Comparison of ENCODE assay signal across 8 cellular contexts in the genomic region with DNA sequence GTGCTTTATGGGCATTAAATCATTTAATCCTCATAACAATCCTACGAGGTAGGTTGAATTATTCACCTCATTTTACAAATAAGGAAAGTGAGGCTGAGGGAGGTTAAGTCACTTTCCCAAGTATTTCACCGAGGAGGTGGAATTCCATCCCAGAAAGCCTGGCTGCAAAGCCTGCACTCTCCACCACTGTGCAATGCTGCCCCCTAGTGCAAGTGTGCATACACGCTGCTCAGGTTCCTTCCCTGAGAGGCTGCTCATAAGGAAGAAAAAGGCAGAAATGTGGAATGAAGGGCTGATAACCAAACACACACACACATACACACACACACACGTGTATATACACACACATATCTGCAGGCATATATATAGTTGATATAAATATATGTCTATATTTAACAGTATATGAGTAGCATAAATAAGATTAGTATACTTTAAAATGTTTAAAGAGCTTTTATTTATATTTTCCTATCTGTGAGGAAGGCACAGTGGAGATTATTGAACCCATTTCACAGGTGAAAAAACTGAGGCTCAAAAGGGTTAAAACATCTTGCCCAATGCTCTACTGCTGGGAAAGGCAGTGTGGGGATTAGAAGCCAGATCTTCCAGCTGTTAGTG.
DNase-seq lines count a peak whose midpoint lies in the region; ATAC-seq and TF ChIP-seq lines count a peak whose summit lies in the region.

No MANE protein-coding gene starts in this region.

- WGBS in sigmoid colon, 2 donors: 2 to 4% methylated on average over 4 of the region's 4 CpGs

- H3K9me3 Mint-ChIP-seq in activated naive CD8-positive, alpha-beta T cell treated with anti-CD3 and anti-CD28 coated beads, Interleukin-2, amount 10 ng/mL, durations not matched to agents 7 days and 5 days: no peaks in the 10 kb centered on the region
- peaks cover 0 to 7% (median 3%) of the 10 kb centered on the region in 8 donors for H3K9me3 Mint-ChIP-seq in CD4-positive, alpha-beta memory T cell

- ATAC-seq in HG02970 (IDR thresholded peaks at IDR 0.05; ENCODE audit: low FRiP score, unreplicated experiment) (peak; percentile 68), left ventricle myocardium superior (peak; percentile 82)
- no peak for ATAC-seq in activated naive CD8-positive, alpha-beta T cell treated with anti-CD3 and anti-CD28 coated beads, Interleukin-2, amount 10 ng/mL, durations not matched to agents 7 days and 5 days (ENCODE audit: low read depth)

- no peak overlapping the region for H3K4me3 Mint-ChIP-seq in activated naive CD8-positive, alpha-beta T cell treated with anti-CD3 and anti-CD28 coated beads, Interleukin-2, amount 10 ng/mL, durations not matched to agents 7 days and 5 days
- no peak overlapping the region for H3K4me3 Mint-ChIP-seq in CD4-positive, alpha-beta memory T cell

- no peaks in the 10 kb centered on the region for H3K4me1 ChIP-seq in sigmoid colon
- no peaks in the 10 kb centered on the region for H3K4me1 ChIP-seq in CD4-positive, alpha-beta memory T cell (ENCODE audit: insufficient read depth, low read length)

- no peak for TF ChIP-seq EP300 in sigmoid colon (IDR thresholded peaks at IDR 0.05)

- TF ChIP-seq CTCF in GM12865 (IDR thresholded peaks at IDR 0.05; ENCODE audit: insufficient read depth, low read depth, low read length, missing control alignments) (peak; percentile 90), sigmoid colon (IDR thresholded peaks at IDR 0.05) (peak; percentile 36 to 69 (median 56))

- no peaks in the 10 kb centered on the region for H3K36me3 ChIP-seq in sigmoid colon
- no peaks in the 10 kb centered on the region for H3K36me3 ChIP-seq in CD4-positive, alpha-beta memory T cell (ENCODE audit: insufficient read depth, low read length)

- H3K36me3 Mint-ChIP-seq in activated naive CD8-positive, alpha-beta T cell treated with anti-CD3 and anti-CD28 coated beads, Interleukin-2, amount 10 ng/mL, durations not matched to agents 7 days and 5 days: no peaks in the 10 kb centered on the region
- H3K36me3 Mint-ChIP-seq in CD4-positive, alpha-beta memory T cell: no peaks in the 10 kb centered on the region

- intact Hi-C loops in left ventricle myocardium superior (cut with micrococcal nuclease) (loop anchor here (2.0 to 5.0 kb wide), 2 partner anchors 266 to 386 kb away; no protein-coding TSS in a partner anchor), sigmoid colon (cut with DNase I) (loop anchor here (2.0 kb wide), 1 partner anchor 386 kb away; no protein-coding TSS in a partner anchor)
- intact Hi-C loops in CD4-positive, alpha-beta memory T cell (cut with micrococcal nuclease): no loop called here

- peak; percentile 8 to 36 for DNase-seq in AML-193 (lab: John Stamatoyannopoulos, UW)
- peak; percentile 52 for DNase-seq in GM12865 (ENCODE audit: low read depth)
- DNase-seq in NCI-H2107 treated with DMSO at 0.1 percent for 48 hours (lab: John Stamatoyannopoulos, UW; ENCODE audit: unreplicated experiment): peak; percentile 27
- DNase-seq in activated naive CD8-positive, alpha-beta T cell treated with anti-CD3 and anti-CD28 coated beads, Interleukin-2, amount 10 ng/mL, durations not matched to agents 7 days and 5 days: peak; percentile 28
- DNase-seq in left ventricle myocardium superior: peak; percentile 68
- DNase-seq in sigmoid colon: no peak
- no peak for DNase-seq in CD4-positive, alpha-beta memory T cell

- no peaks in the 10 kb centered on the region for H3K27me3 ChIP-seq in sigmoid colon
- no peaks in the 10 kb centered on the region for H3K27me3 ChIP-seq in CD4-positive, alpha-beta memory T cell (ENCODE audit: insufficient read depth, low read length)

- H3K27ac Mint-ChIP-seq in activated naive CD8-positive, alpha-beta T cell treated with anti-CD3 and anti-CD28 coated beads, Interleukin-2, amount 10 ng/mL, durations not matched to agents 7 days and 5 days: no peak overlapping the region
- H3K27ac Mint-ChIP-seq in CD4-positive, alpha-beta memory T cell: no peak overlapping the region

- H3K4me3 ChIP-seq in GM12865 (ENCODE audit: low read depth, low read length): no peak overlapping the region
- no peak overlapping the region for H3K4me3 ChIP-seq in sigmoid colon
- H3K4me3 ChIP-seq in CD4-positive, alpha-beta memory T cell (ENCODE audit: low read length in 2 of 2): no peak overlapping the region

- CTCF ChIA-PET in CD4-positive, alpha-beta memory T cell (lab: Charles Lee; ENCODE audit: partially characterized antibody): no interaction called here

- no peak overlapping the region for H3K27ac ChIP-seq in sigmoid colon
- no peak overlapping the region for H3K27ac ChIP-seq in CD4-positive, alpha-beta memory T cell (ENCODE audit: low read depth, low read length)

- no peaks in the 10 kb centered on the region for H3K9me3 ChIP-seq in sigmoid colon
- no peaks in the 10 kb centered on the region for H3K9me3 ChIP-seq in CD4-positive, alpha-beta memory T cell (ENCODE audit: control insufficient read depth in 1 of 2, low read length in 2 of 2)

- no peaks in the 10 kb centered on the region for H3K27me3 Mint-ChIP-seq in activated naive CD8-positive, alpha-beta T cell treated with anti-CD3 and anti-CD28 coated beads, Interleukin-2, amount 10 ng/mL, durations not matched to agents 7 days and 5 days
- H3K27me3 Mint-ChIP-seq in CD4-positive, alpha-beta memory T cell: no peaks in the 10 kb centered on the region

- no peaks in the 10 kb centered on the region for H3K4me1 Mint-ChIP-seq in activated naive CD8-positive, alpha-beta T cell treated with anti-CD3 and anti-CD28 coated beads, Interleukin-2, amount 10 ng/mL, durations not matched to agents 7 days and 5 days
- no peaks in the 10 kb centered on the region for H3K4me1 Mint-ChIP-seq in CD4-positive, alpha-beta memory T cell

- POLR2A ChIA-PET in activated naive CD8-positive, alpha-beta T cell treated with anti-CD3 and anti-CD28 coated beads, Interleukin-2, amount 10 ng/mL, durations not matched to agents 7 days and 5 days (lab: Charles Lee): no interaction called here
- POLR2A ChIA-PET in CD4-positive, alpha-beta memory T cell (lab: Charles Lee; ENCODE audit: partially characterized antibody): no interaction called here

- no peak for TF ChIP-seq POLR2A in sigmoid colon (IDR thresholded peaks at IDR 0.05)

Comparison
In these comparisons a context has a peak if more than half of its experiments do, and no peak if none do; other contexts are left out.
1. DNase-seq: peak in AML-193 (2 of 2), GM12865 (single experiment), NCI-H2107 treated with DMSO at 0.1 percent for 48 hours (single experiment), activated naive CD8-positive, alpha-beta T cell treated with anti-CD3 and anti-CD28 coated beads, Interleukin-2, amount 10 ng/mL, durations not matched to agents 7 days and 5 days (single experiment) and left ventricle myocardium superior (single experiment); none in sigmoid colon (single experiment) and CD4-positive, alpha-beta memory T cell (0 of 5).